21 cellular contexts compared by ENCODE assay signal in genomic region chr16:52953215-52953614, GRCh38.
A peak's percentile ranks its signal among the peaks of the same experiment; 100 is the strongest.
DNase-seq lines count a peak whose midpoint lies in the region; ATAC-seq and TF ChIP-seq lines count a peak whose summit lies in the region.
"Had no signal": no experiment of that assay in that cellular context is flagged by ENCODE, and none has a peak within 500 bp of the region (broad histone marks: within the 10 kb centered on the region; RNA-seq: fewer than 3 reads in every experiment).

No MANE protein-coding gene starts in this region.

- H3K9me3 Mint-ChIP-seq in activated CD4-positive, alpha-beta memory T cell treated with anti-CD3 and anti-CD28 coated beads, Interleukin-2, amount 10 ng/mL, durations not matched to agents 7 days and 5 days: no peaks in the 10 kb centered on the region

- H3K36me3 Mint-ChIP-seq in activated CD4-positive, alpha-beta memory T cell treated with anti-CD3 and anti-CD28 coated beads, Interleukin-2, amount 10 ng/mL, durations not matched to agents 7 days and 5 days (ENCODE audit: low read depth): no peaks in the 10 kb centered on the region
- H3K36me3 Mint-ChIP-seq: CD8-positive, alpha-beta memory T cell had no signal

- intact Hi-C loops in mucosa of descending colon (cut with DNase I, micrococcal nuclease): no loop called here
- intact Hi-C loops in spleen (cut with DNase I; ENCODE audit: low total_unique reads): no loop called here

- CTCF ChIA-PET in activated CD4-positive, alpha-beta memory T cell treated with anti-CD3 and anti-CD28 coated beads, Interleukin-2, amount 10 ng/mL, durations not matched to agents 7 days and 5 days (lab: Charles Lee): no interaction called here

- H3K27ac Mint-ChIP-seq in activated CD4-positive, alpha-beta memory T cell treated with anti-CD3 and anti-CD28 coated beads, Interleukin-2, amount 10 ng/mL, durations not matched to agents 7 days and 5 days: no peak overlapping the region
- H3K27ac Mint-ChIP-seq: CD8-positive, alpha-beta memory T cell; IgD-negative memory B cell had no signal

- H3K4me3 Mint-ChIP-seq in activated CD4-positive, alpha-beta memory T cell treated with anti-CD3 and anti-CD28 coated beads, Interleukin-2, amount 10 ng/mL, durations not matched to agents 7 days and 5 days: no peak overlapping the region
- H3K4me3 Mint-ChIP-seq: CD8-positive, alpha-beta memory T cell had no signal

- no peaks in the 10 kb centered on the region for H3K4me1 Mint-ChIP-seq in activated CD4-positive, alpha-beta memory T cell treated with anti-CD3 and anti-CD28 coated beads, Interleukin-2, amount 10 ng/mL, durations not matched to agents 7 days and 5 days
- H3K4me1 Mint-ChIP-seq: CD8-positive, alpha-beta memory T cell; IgD-negative memory B cell had no signal

- no peak for TF ChIP-seq CTCF in Peyer's patch (IDR thresholded peaks at IDR 0.05)
- no peak for TF ChIP-seq CTCF in mucosa of descending colon (IDR thresholded peaks at IDR 0.05)
- TF ChIP-seq CTCF in spleen (IDR thresholded peaks at IDR 0.05 in 8 of 11, conservative IDR thresholded peaks at IDR 0.05 in 3 of 11): no peak

- H3K27me3 Mint-ChIP-seq in activated CD4-positive, alpha-beta memory T cell treated with anti-CD3 and anti-CD28 coated beads, Interleukin-2, amount 10 ng/mL, durations not matched to agents 7 days and 5 days: peaks cover 2% of the 10 kb centered on the region

- WGBS in spleen, 5 donors: 58 to 76% (median 70%) methylated on average over 4 of the region's 4 CpGs

- POLR2A ChIA-PET in activated CD4-positive, alpha-beta memory T cell treated with anti-CD3 and anti-CD28 coated beads, Interleukin-2, amount 10 ng/mL, durations not matched to agents 7 days and 5 days (lab: Charles Lee): no interaction called here

- DNase-seq in Ammon's horn (ENCODE audit: low spot score) (peak; percentile 14), NCI-H1694 treated with DMSO at 0.1 percent for 48 hours (lab: John Stamatoyannopoulos, UW) (peak; percentile 38), Peyer's patch (peak in 2 of 3 donors; percentile 57 to 58), mucosa of descending colon (peak; percentile 47 to 76 (median 54)), NCI-H510A treated with DMSO at 0.1 percent for 48 hours (lab: John Stamatoyannopoulos, UW) (no peak), spleen (no peak), CD1c-positive myeloid dendritic cell (ENCODE audit: extremely low spot score) (no peak)
- no peak for DNase-seq in activated CD4-positive, alpha-beta memory T cell treated with anti-CD3 and anti-CD28 coated beads, Interleukin-2, amount 10 ng/mL, durations not matched to agents 7 days and 5 days
- DNase-seq: 8988T; Calu3; CD8-positive, alpha-beta memory T cell; DMS53; GF-D8; NCI-H1105; NCI-H187; NCI-H345; NCI-H526 treated with DMSO at 0.1 percent for 48 hours; PC-9; SIG-M5; SK-N-SH had no signal

- no peaks in the 10 kb centered on the region for H3K9me3 ChIP-seq in Peyer's patch
- H3K9me3 ChIP-seq in mucosa of descending colon: no peaks in the 10 kb centered on the region
- H3K9me3 ChIP-seq in spleen: no peaks in the 10 kb centered on the region
- H3K9me3 ChIP-seq: SK-N-SH had no signal

- ATAC-seq in mucosa of descending colon: peak; percentile 93

- TF ChIP-seq POLR2A in Peyer's patch (IDR thresholded peaks at IDR 0.05) (no peak), spleen (IDR thresholded peaks at IDR 0.05) (no peak)

- H3K4me1 ChIP-seq in Peyer's patch: no peaks in the 10 kb centered on the region
- H3K4me1 ChIP-seq in mucosa of descending colon (ENCODE audit: low read depth): peaks cover 4% of the 10 kb centered on the region
- H3K4me1 ChIP-seq in spleen: no peaks in the 10 kb centered on the region

- no peak overlapping the region for H3K4me3 ChIP-seq in Peyer's patch
- H3K4me3 ChIP-seq in mucosa of descending colon: no peak overlapping the region
- no peak overlapping the region for H3K4me3 ChIP-seq in spleen
- H3K4me3 ChIP-seq: PC-9 had no signal

- H3K27ac ChIP-seq in Peyer's patch (peak overlapping the region in 1 of 4 donors; percentile 28), spleen (no peak overlapping the region)
- H3K27ac ChIP-seq: PC-9 had no signal

- no peaks in the 10 kb centered on the region for H3K27me3 ChIP-seq in Peyer's patch
- no peaks in the 10 kb centered on the region for H3K27me3 ChIP-seq in spleen (replicated peaks in 1 of 7)

- no peaks in the 10 kb centered on the region for H3K36me3 ChIP-seq in Peyer's patch
- no peaks in the 10 kb centered on the region for H3K36me3 ChIP-seq in mucosa of descending colon (ENCODE audit: low read depth)
- no peaks in the 10 kb centered on the region for H3K36me3 ChIP-seq in spleen

Comparison
In these comparisons a context has a peak if more than half of its experiments do, and no peak if none do; other contexts are left out.
1. DNase-seq: peak in Ammon's horn (single experiment), NCI-H1694 treated with DMSO at 0.1 percent for 48 hours (single experiment), Peyer's patch (2 of 3) and mucosa of descending colon (3 of 3); none in NCI-H510A treated with DMSO at 0.1 percent for 48 hours (single experiment), spleen (single experiment), CD1c-positive myeloid dendritic cell (single experiment) and activated CD4-positive, alpha-beta memory T cell treated with anti-CD3 and anti-CD28 coated beads, Interleukin-2, amount 10 ng/mL, durations not matched to agents 7 days and 5 days (single experiment).